ENCODE assay signal across 11 cellular contexts in genomic region chrX:65607070-65607742, GRCh38.
DNase-seq lines count a peak whose midpoint lies in the region; ATAC-seq and TF ChIP-seq lines count a peak whose summit lies in the region.
"Had no signal": no experiment of that assay in that cellular context is flagged by ENCODE, and none has a peak within 500 bp of the region (broad histone marks: within the 10 kb centered on the region; RNA-seq: fewer than 3 reads in every experiment).

No MANE protein-coding gene starts in this region.

- H3K9me3 ChIP-seq in adipocyte (ENCODE audit: control insufficient read depth, low read length) = no peaks in the 10 kb centered on the region

- DNase-seq in AG10803 (ENCODE audit: low read depth) (peak; percentile 41), HL-60 (ENCODE audit: low read depth in 1 of 2, low spot score in 1 of 2) (peak; percentile 34 to 50), adipocyte (ENCODE audit: low read depth) (peak; percentile 28), germinal center (ENCODE audit: low spot score) (no peak), NCI-H748 (lab: John Stamatoyannopoulos, UW; ENCODE audit: unreplicated experiment) (no peak), erythroblast (lab: John Stamatoyannopoulos, UW) (no peak), GM10248 (ENCODE audit: extremely low spot score) (no peak)
- DNase-seq: activated CD8-positive, alpha-beta memory T cell treated with anti-CD3 and anti-CD28 coated beads, Interleukin-2, amount 50 U/mL, for 48 hours; stimulated activated naive CD4-positive, alpha-beta T cell had no signal

- peak; percentile 89 for ATAC-seq in GM18867 (IDR thresholded peaks at IDR 0.05; ENCODE audit: unreplicated experiment)
- ATAC-seq: sciatic nerve had no signal

- CTCF ChIA-PET in GM10248 (lab: Yijun Ruan, JAX) = interaction anchor here (2.4 kb wide), 1 partner anchor 11 kb away, joined by 10 read pairs; no protein-coding TSS in a partner anchor

- peaks cover 5% of the 10 kb centered on the region for H3K4me1 ChIP-seq in adipocyte (ENCODE audit: control insufficient read depth, insufficient read depth, low read length)

- TF ChIP-seq CTCF in AG10803 (conservative IDR thresholded peaks at IDR 0.05; ENCODE audit: low read length) (no peak), HL-60 (IDR thresholded peaks at IDR 0.05; ENCODE audit: insufficient read depth, low read length) (no peak), GM10248 (IDR thresholded peaks at IDR 0.05; ENCODE audit: control extremely low read depth, extremely low read depth, low read depth, missing control alignments) (no peak)

- H3K4me3 ChIP-seq in AG10803 (ENCODE audit: low read length) = no peak overlapping the region
- no peak overlapping the region for H3K4me3 ChIP-seq in HL-60 (replicated peaks; ENCODE audit: insufficient read depth, low read length)
- no peak overlapping the region for H3K4me3 ChIP-seq in adipocyte (ENCODE audit: low read length)

- TF ChIP-seq POLR2A in erythroblast (IDR thresholded peaks at IDR 0.05; ENCODE audit: low read length) = no peak

- H3K27me3 ChIP-seq in HL-60 (ENCODE audit: insufficient read depth, poor library complexity, severe bottlenecking) (no peaks in the 10 kb centered on the region), adipocyte (replicated peaks; ENCODE audit: control insufficient read depth, insufficient read depth, low read length) (peaks cover 5% of the 10 kb centered on the region)

- no peak overlapping the region for H3K9ac ChIP-seq in adipocyte (ENCODE audit: low read length)

- no peaks in the 10 kb centered on the region for H3K36me3 ChIP-seq in adipocyte (ENCODE audit: control insufficient read depth, insufficient read depth, low read length, severe bottlenecking)

- peak overlapping the region; percentile 84 for H3K27ac ChIP-seq in HL-60 (replicated peaks)

- POLR2A ChIA-PET in GM10248 (lab: Yijun Ruan, JAX) = no interaction called here

Comparison
In these comparisons a context has a peak if more than half of its experiments do, and no peak if none do; other contexts are left out.
1. DNase-seq: peak in AG10803 (single experiment), HL-60 (2 of 2) and adipocyte (single experiment); none in germinal center (single experiment), NCI-H748 (single experiment), erythroblast (0 of 2) and GM10248 (single experiment).